21 cellular contexts compared by ENCODE assay signal in genomic region chr6:133244502-133244901, GRCh38. TPM values are rescaled to one million over a fixed set of nuclear protein-coding genes. Genes with fewer than 3 reads are reported as not detected.
A peak's percentile ranks its signal among the peaks of the same experiment; 100 is the strongest.
DNase-seq lines count a peak whose midpoint lies in the region; TF ChIP-seq lines count a peak whose summit lies in the region.
"Had no signal": no experiment of that assay in that cellular context is flagged by ENCODE, and none has a peak within 500 bp of the region (broad histone marks: within the 10 kb centered on the region; RNA-seq: fewer than 3 reads in every experiment).

No MANE protein-coding gene starts in this region.

- H3K4me1 ChIP-seq in HEK293 (ENCODE audit: control insufficient read depth, insufficient read depth, low read length) (peaks cover 55% of the 10 kb centered on the region), prostate gland (replicated peaks) (no peaks in the 10 kb centered on the region), vagina (peaks cover 17% of the 10 kb centered on the region), spleen (peaks cover 0 to 35% (median 24%) of the 10 kb centered on the region in 6 donors)
- H3K4me1 ChIP-seq: BE2C had no signal

- H3K27ac ChIP-seq in AG04450 (ENCODE audit: low read depth, low read length): no peak overlapping the region
- H3K27ac ChIP-seq in HEK293 (ENCODE audit: extremely low read depth, low read depth, low read length): no peak overlapping the region
- no peak overlapping the region for H3K27ac ChIP-seq in SK-N-MC
- peak overlapping the region; percentile 0 to 82 for H3K27ac ChIP-seq in prostate gland
- no peak overlapping the region for H3K27ac ChIP-seq in vagina
- H3K27ac ChIP-seq in substantia nigra (ENCODE audit: low read depth, low read length, poor library complexity, severe bottlenecking): no peak overlapping the region
- H3K27ac ChIP-seq in spleen: no peak overlapping the region

- no peak for TF ChIP-seq CTCF in AG04450 (IDR thresholded peaks at IDR 0.05; ENCODE audit: low read depth, low read length)
- TF ChIP-seq CTCF in HEK293 (tag by site-specific recombination; IDR thresholded peaks at IDR 0.05): no peak
- no peak for TF ChIP-seq CTCF in prostate gland (IDR thresholded peaks at IDR 0.05)
- TF ChIP-seq CTCF in vagina (IDR thresholded peaks at IDR 0.05): no peak
- no peak for TF ChIP-seq CTCF in spleen (IDR thresholded peaks at IDR 0.05 in 8 of 11, conservative IDR thresholded peaks at IDR 0.05 in 3 of 11)

- H3K36me3 ChIP-seq in HEK293 (ENCODE audit: control insufficient read depth in 2 of 2, insufficient read depth in 1 of 2, low read length in 2 of 2) (no peaks in the 10 kb centered on the region), SK-N-MC (ENCODE audit: insufficient read depth, low read length) (no peaks in the 10 kb centered on the region), prostate gland (no peaks in the 10 kb centered on the region), vagina (no peaks in the 10 kb centered on the region), spleen (no peaks in the 10 kb centered on the region)

- CTCF ChIA-PET in AG04450 (lab: Charles Lee) (interaction anchor here (0.9 to 1.0 kb wide), 2 partner anchors 672 to 852 kb away, joined by 3 read pairs; no protein-coding TSS in a partner anchor), HEK293 (lab: Yijun Ruan, JAX) (interaction anchor here (0.9 to 1.2 kb wide), 2 partner anchors 52 to 282 kb away, joined by 4 to 7 read pairs; no protein-coding TSS in a partner anchor)

- DNase-seq in AG04450 (ENCODE audit: low read depth, low spot score) (no peak), SK-N-MC (ENCODE audit: low read depth, low spot score) (no peak), prostate gland (ENCODE audit: low spot score) (no peak), vagina (ENCODE audit: extremely low spot score in 2 of 2) (no peak), substantia nigra (lab: John Stamatoyannopoulos, UW) (no peak), spleen (no peak)
- DNase-seq in activated CD4-positive, CD25-positive, alpha-beta regulatory T cell treated with anti-CD3 and anti-CD28 coated beads, Interleukin-2, amount 50 U/mL, for 72 hours: no peak
- DNase-seq: BE2C; CD4-positive, alpha-beta T cell; DMS53; H9; KBM-7; NCI-H1105; NCI-H1694 treated with DMSO at 0.1 percent for 48 hours; NCI-H2107; NCI-H526 treated with DMSO at 0.1 percent for 48 hours; NK-92 treated with Interleukin-12 subunit alpha and Interleukin-12 subunit beta, amount 100 ng/mL, for 24 hours; RPMI8226; SW 1271 had no signal

- H3K9me3 ChIP-seq in AG04450 (ENCODE audit: control insufficient read depth, insufficient read depth, low read length) (no peaks in the 10 kb centered on the region), HEK293 (ENCODE audit: control insufficient read depth, insufficient read depth, low read depth, low read length) (no peaks in the 10 kb centered on the region), SK-N-MC (ENCODE audit: low read depth, low read length) (no peaks in the 10 kb centered on the region), prostate gland (no peaks in the 10 kb centered on the region), vagina (no peaks in the 10 kb centered on the region), spleen (no peaks in the 10 kb centered on the region)
- H3K9me3 ChIP-seq: BE2C had no signal

- TF ChIP-seq POLR2A in prostate gland (IDR thresholded peaks at IDR 0.05) (no peak), vagina (IDR thresholded peaks at IDR 0.05) (no peak), spleen (IDR thresholded peaks at IDR 0.05) (no peak)

- peak overlapping the region; percentile 52 for H3K9ac ChIP-seq in SK-N-MC (ENCODE audit: insufficient read length)

- H3K4me3 ChIP-seq in AG04450 (ENCODE audit: low read depth, low read length) (peak overlapping the region; percentile 22; the same call in 1 of the 2 replicates), HEK293 (ENCODE audit: low read depth, low read length) (no peak overlapping the region; the same call in 1 of the 2 replicates), SK-N-MC (no peak overlapping the region), prostate gland (no peak overlapping the region), vagina (no peak overlapping the region), spleen (no peak overlapping the region)
- H3K4me3 ChIP-seq: GM12878 had no signal

- H3K27me3 ChIP-seq in AG04450 (ENCODE audit: control insufficient read depth, insufficient read depth, low read length) (no peaks in the 10 kb centered on the region), prostate gland (replicated peaks; ENCODE audit: insufficient read depth) (peaks cover 8% of the 10 kb centered on the region), vagina (peaks cover 6% of the 10 kb centered on the region), spleen (replicated peaks in 1 of 7) (peaks cover 0 to 70% (median 40%) of the 10 kb centered on the region in 7 donors)
- H3K27me3 ChIP-seq: BE2C had no signal

- intact Hi-C loops in prostate gland (cut with DNase I): loop anchor here (5.0 to 10.0 kb wide), 6 partner anchors 57 to 650 kb away; no protein-coding TSS in a partner anchor
- intact Hi-C loops in vagina (cut with DNase I): no loop called here
- intact Hi-C loops in spleen (cut with DNase I; ENCODE audit: low total_unique reads): no loop called here

- 34% methylated on average over 4 of the region's 4 CpGs for WGBS in prostate gland
- WGBS in spleen, 5 donors: 19 to 30% (median 28%) methylated on average over 4 of the region's 4 CpGs

- POLR2A ChIA-PET in AG04450 (lab: Yijun Ruan, JAX): no interaction called here
- POLR2A ChIA-PET in HEK293 (lab: Yijun Ruan, JAX): no interaction called here

TF ChIP-seq in HEK293, 187 proteins besides CTCF, POLR2A, EP300 and RAD21:
- TF ChIP-seq ZNF654 (tag by site-specific recombination; IDR thresholded peaks at IDR 0.05; ENCODE audit: low read depth) (peak; percentile 3; the same call in 1 of the 2 replicates), PRDM6 (tag by site-specific recombination; IDR thresholded peaks at IDR 0.05) (peak; percentile 75), ZNF692 (tag by site-specific recombination; IDR thresholded peaks at IDR 0.05) (no peak)

RNA-seq across cellular contexts. Expression of gene EYA4, which starts 3.3 kb away (rescaled TPM):
- polyA plus RNA-seq in AG04450 (2011; rRNA removed): 30.9 and 37.8 TPM in 2 replicates
- polyA minus RNA-seq in AG04450 (2011; rRNA and poly(A)+ RNA removed): 58.2 and 69.2 TPM in 2 replicates
- total RNA-seq in prostate gland: 1 to 10 TPM; 4.1 to 7.3 TPM
- total RNA-seq in vagina: 18.7 TPM
- total RNA-seq in spleen: 1 to 10 TPM in 6 of 7 donors, under 1 TPM in 1; 0.84 to 2.6 (median 1.8) TPM
- under 1 TPM; 0.03 to 0.05 (median 0.04) TPM for polyA plus RNA-seq in spleen
- total RNA-seq: CD4-positive, alpha-beta T cell; GM12878 had no signal

Comparison
In these comparisons a context has a peak if more than half of its experiments do, and no peak if none do; other contexts are left out.
1. H3K27ac ChIP-seq: peak in prostate gland (2 of 2); none in AG04450 (single experiment), HEK293 (single experiment), SK-N-MC (single experiment), vagina (single experiment), substantia nigra (single experiment) and spleen (0 of 8).